In the genomic region with DNA sequence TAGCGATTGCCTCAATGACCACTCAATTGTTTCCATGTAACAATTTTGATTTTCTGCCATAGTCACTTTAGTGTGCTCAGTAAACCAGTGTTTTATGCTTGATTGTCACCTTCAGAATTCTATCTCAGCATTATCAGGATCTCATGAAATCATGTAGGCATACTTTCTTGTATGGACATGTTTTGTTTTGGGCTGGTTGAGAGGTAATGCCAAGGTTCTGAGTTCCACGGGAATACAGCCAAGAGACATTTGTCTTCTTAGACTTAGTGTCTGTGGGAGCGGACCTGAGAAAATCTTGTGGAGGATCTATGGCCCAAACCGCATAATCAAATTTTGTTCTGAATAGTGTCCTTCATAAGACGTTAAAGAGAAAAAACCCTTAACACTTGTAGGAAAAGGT, we compare ENCODE assay signal across 28 cellular contexts. TPM values are rescaled to one million over a fixed set of nuclear protein-coding genes. Genes with fewer than 3 reads are reported as not detected.
"Had no signal": no experiment of that assay in that cellular context is flagged by ENCODE, and none has a peak within 500 bp of the region (broad histone marks: within the 10 kb centered on the region; RNA-seq: fewer than 3 reads in every experiment).

No MANE protein-coding gene starts in this region.

- H3K36me3 ChIP-seq: gastrocnemius medialis, neural progenitor cell, sigmoid colon, stomach, thyroid gland, vagina had no signal

- H3K36me3 Mint-ChIP-seq: mesothelial cell of epicardium; naive B cell; natural killer cell treated with Interleukin-12 subunit alpha and Interleukin-12 subunit beta and Interleukin-15 and Interleukin-18, amount 100 ng/mL, for 72 hours; neural progenitor cell; stimulated activated effector memory CD8-positive, alpha-beta T cell treated with anti-CD3 and anti-CD28 coated beads, Interleukin-12 subunit alpha, Interleukin-12 subunit beta, amount 100 ng/mL, for 72 hours had no signal

- H3K4me3 Mint-ChIP-seq: mesothelial cell of epicardium; naive B cell; natural killer cell treated with Interleukin-12 subunit alpha and Interleukin-12 subunit beta and Interleukin-15 and Interleukin-18, amount 100 ng/mL, for 72 hours; neural progenitor cell; stimulated activated effector memory CD8-positive, alpha-beta T cell treated with anti-CD3 and anti-CD28 coated beads, Interleukin-12 subunit alpha, Interleukin-12 subunit beta, amount 100 ng/mL, for 72 hours had no signal

- H3K27me3 ChIP-seq: gastrocnemius medialis, neural progenitor cell, sigmoid colon, stomach, thyroid gland, vagina had no signal

- ATAC-seq: gastrocnemius medialis; left lobe of liver; mucosa of descending colon; natural killer cell treated with Interleukin-12 subunit alpha and Interleukin-12 subunit beta and Interleukin-15 and Interleukin-18, amount 100 ng/mL, for 72 hours; right cardiac atrium; stimulated activated effector memory CD8-positive, alpha-beta T cell treated with anti-CD3 and anti-CD28 coated beads, Interleukin-12 subunit alpha, Interleukin-12 subunit beta, amount 100 ng/mL, for 72 hours had no signal

- H3K4me1 ChIP-seq: gastrocnemius medialis, neural progenitor cell, parathyroid adenoma, stomach, vagina had no signal

- H3K9me3 Mint-ChIP-seq: mesothelial cell of epicardium; natural killer cell treated with Interleukin-12 subunit alpha and Interleukin-12 subunit beta and Interleukin-15 and Interleukin-18, amount 100 ng/mL, for 72 hours; neural progenitor cell; stimulated activated effector memory CD8-positive, alpha-beta T cell treated with anti-CD3 and anti-CD28 coated beads, Interleukin-12 subunit alpha, Interleukin-12 subunit beta, amount 100 ng/mL, for 72 hours had no signal

- H3K4me3 ChIP-seq: dorsolateral prefrontal cortex, gastrocnemius medialis, lung, mucosa of descending colon, neural progenitor cell, sigmoid colon, stomach, thyroid gland, vagina had no signal

- H3K79me2 ChIP-seq: parathyroid adenoma had no signal

- FAIRE-seq: kidney had no signal

- H3K4me2 ChIP-seq: neural progenitor cell had no signal

- H2AFZ ChIP-seq: neural progenitor cell, parathyroid adenoma had no signal

- H3K27ac Mint-ChIP-seq: mesothelial cell of epicardium; naive B cell; natural killer cell treated with Interleukin-12 subunit alpha and Interleukin-12 subunit beta and Interleukin-15 and Interleukin-18, amount 100 ng/mL, for 72 hours; neural progenitor cell; progenitor cell of endocrine pancreas; stimulated activated effector memory CD8-positive, alpha-beta T cell treated with anti-CD3 and anti-CD28 coated beads, Interleukin-12 subunit alpha, Interleukin-12 subunit beta, amount 100 ng/mL, for 72 hours had no signal

- H3K9ac ChIP-seq: neural progenitor cell, parathyroid adenoma had no signal

- H3K4me1 Mint-ChIP-seq: naive B cell; neural progenitor cell; stimulated activated effector memory CD8-positive, alpha-beta T cell treated with anti-CD3 and anti-CD28 coated beads, Interleukin-12 subunit alpha, Interleukin-12 subunit beta, amount 100 ng/mL, for 72 hours had no signal

- DNase-seq: dorsolateral prefrontal cortex; effector CD4-positive, alpha-beta T cell; gastrocnemius medialis; head of caudate nucleus; kidney; mesenchymal stem cell; mucosa of descending colon; naive B cell; right cardiac atrium; sigmoid colon; stimulated activated CD4-positive, alpha-beta T cell treated with anti-CD3 and anti-CD28 coated beads, Interleukin-2, amount 100 ng/mL, for 24 hours; stimulated activated CD4-positive, alpha-beta T cell treated with anti-CD3 and anti-CD28 coated beads, Interleukin-4, amount 100 ng/mL, for 24 hours; stimulated activated naive CD4-positive, alpha-beta T cell treated with Interleukin-2 at 50 U/mL for 16 hours; stomach; thyroid gland; trophoblast cell had no signal

- H3K27me3 Mint-ChIP-seq: progenitor cell of endocrine pancreas had no signal

- H3K27ac ChIP-seq: dorsolateral prefrontal cortex, gastrocnemius medialis, neural progenitor cell, parathyroid adenoma, sigmoid colon, stomach, thyroid gland, vagina had no signal

- H3K9me3 ChIP-seq: gastrocnemius medialis, mucosa of descending colon, sigmoid colon, stomach, thyroid gland, vagina had no signal

RNA-seq across cellular contexts. Expression of a gene that starts 10.2 kb away (rescaled TPM):
- total RNA-seq: epithelial cell of proximal tubule; glomerular endothelial cell; left lobe of liver; natural killer cell treated with Interleukin-12 subunit alpha and Interleukin-12 subunit beta and Interleukin-15 and Interleukin-18, amount 100 ng/mL, for 72 hours; osteoblast had no signal
